In the genomic region with DNA sequence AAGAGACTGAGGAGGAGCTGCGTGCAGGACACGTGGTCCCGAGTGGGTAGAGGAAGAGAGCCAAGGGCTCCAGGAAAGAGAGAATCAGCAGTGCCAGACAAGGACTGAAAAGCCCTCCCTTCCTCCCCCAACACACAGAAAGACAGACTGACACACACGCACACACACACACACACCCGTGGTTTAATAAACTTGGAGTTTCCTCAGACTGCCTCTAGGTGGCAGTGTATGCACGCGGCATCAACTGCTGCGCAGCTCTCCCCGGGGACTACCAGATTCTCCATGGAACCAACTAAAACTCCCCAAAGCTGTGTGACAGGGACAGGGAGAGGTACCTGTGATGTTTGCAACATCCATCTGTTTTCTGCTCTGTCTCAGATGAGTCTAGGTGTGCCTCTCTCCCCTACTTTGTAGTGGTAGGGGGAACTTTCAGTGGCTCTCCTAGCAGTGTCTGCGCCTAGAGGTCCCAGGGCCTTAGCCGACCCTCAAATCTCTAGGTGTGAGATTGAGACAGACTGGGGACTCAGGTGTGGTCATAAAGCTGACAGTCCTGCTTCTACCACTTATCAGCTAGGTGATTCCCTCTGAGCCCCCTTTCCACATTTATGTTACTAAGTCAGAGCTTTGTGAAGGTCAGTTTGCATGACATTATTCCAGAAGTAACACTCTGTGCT, we compare ENCODE assay signal across 8 cellular contexts. TPM values are rescaled to one million over a fixed set of nuclear protein-coding genes. Genes with fewer than 3 reads are reported as not detected.
A peak's percentile ranks its signal among the peaks of the same experiment; 100 is the strongest.
DNase-seq lines count a peak whose midpoint lies in the region; TF ChIP-seq lines count a peak whose summit lies in the region.

No MANE protein-coding gene starts in this region.

- H3K36me3 ChIP-seq in MG63, result no peaks in the 10 kb centered on the region

- H3K27me3 ChIP-seq in MG63, result no peaks in the 10 kb centered on the region
- H3K27me3 ChIP-seq in layer of hippocampus (ENCODE audit: control insufficient read depth, insufficient read depth, low read length), result no peaks in the 10 kb centered on the region

- peak; percentile 94 for TF ChIP-seq CTCF in HFF-Myc (IDR thresholded peaks at IDR 0.05; ENCODE audit: low read depth, low read length, missing control alignments)

- H3K9me3 ChIP-seq in MG63, result no peaks in the 10 kb centered on the region

- peak; percentile 21 for DNase-seq in NCI-H748 (lab: John Stamatoyannopoulos, UW; ENCODE audit: unreplicated experiment)
- DNase-seq in NCI-H748 treated with DMSO at 0.1 percent for 48 hours (lab: John Stamatoyannopoulos, UW), result no peak
- peak; percentile 72 for DNase-seq in HFF-Myc (ENCODE audit: extremely low read depth, low read depth)
- DNase-seq in MG63, result peak; percentile 33
- peak; percentile 65 for DNase-seq in UCSD-AML1 (lab: John Stamatoyannopoulos, UW; ENCODE audit: unreplicated experiment)
- peak in 52 of 61 donors; percentile 2 to 87 (median 58) for DNase-seq in caudate nucleus (lab: John Stamatoyannopoulos, UW)
- peak in 2 of 3 donors; percentile 37 to 59 for DNase-seq in stimulated activated CD4-positive, alpha-beta T cell treated with anti-CD3 and anti-CD28 coated beads, TNF-alpha, amount 100 ng/mL, for 1 hour (ENCODE audit: low read depth in 3 of 3, low spot score in 1 of 3)

- H3K27ac ChIP-seq in caudate nucleus (ENCODE audit: low read depth, low read length) (peak overlapping the region; percentile 15), layer of hippocampus (ENCODE audit: low read depth, low read length) (peak overlapping the region; percentile 18)

- no peak overlapping the region for H3K4me3 ChIP-seq in HFF-Myc (replicated peaks; ENCODE audit: low read depth, low read length)
- no peak overlapping the region for H3K4me3 ChIP-seq in MG63

RNA-seq across cellular contexts. Expression of a gene that starts 9.3 kb away (rescaled TPM):
- total RNA-seq in MG63 (2014; rRNA removed; shearing (Covaris generic); ENCODE audit: low replicate concordance), result 6.6 and 10.0 TPM in 2 replicates

RNA-seq across cellular contexts. Expression of a gene that starts 36.4 kb away (rescaled TPM):
- 1.4 and 2.6 TPM in 2 replicates for total RNA-seq in MG63 (2014; rRNA removed; shearing (Covaris generic); ENCODE audit: low replicate concordance)
